Comparison of ENCODE assay signal across 8 cellular contexts in genomic region chr20:20052074-20052970, GRCh38. TPM values are rescaled to one million over a fixed set of nuclear protein-coding genes. Genes with fewer than 3 reads are reported as not detected.
DNase-seq lines count a peak whose midpoint lies in the region; ATAC-seq, FAIRE-seq and TF ChIP-seq lines count a peak whose summit lies in the region.

CFAP61 (plus strand) TSS chr20:20052532; CDS start chr20:20056654, 4,122 bp downstream.
CRNKL1 (minus strand) TSS chr20:20052466; CDS start chr20:20052342, 124 bp downstream.

- peak; percentile 86 for TF ChIP-seq POLR2A in GM19193 (IDR thresholded peaks at IDR 0.05; ENCODE audit: extremely low read depth, insufficient read depth, insufficient read length)

- H3K4me3 ChIP-seq in keratinocyte (ENCODE audit: control insufficient read depth in 2 of 3, extremely low read depth in 1 of 3, insufficient read depth in 2 of 3, low read depth in 1 of 3, low read length in 3 of 3), result peak within 1 kb of the TSS; percentile 87 to 98 (median 98)

- H3K4me1 Mint-ChIP-seq in chondrocyte (ENCODE audit: low read depth), result peaks cover 28% of the 10 kb centered on the region

- no peaks in the 10 kb centered on the region for H3K27me3 ChIP-seq in keratinocyte (ENCODE audit: control insufficient read depth, extremely low read depth, insufficient read depth, low read length)

- no peaks in the 10 kb centered on the region for H4K20me1 ChIP-seq in keratinocyte (ENCODE audit: control insufficient read depth, extremely low read depth, insufficient read depth, low read length)

- peak; percentile 88 for FAIRE-seq in keratinocyte (lab: Jason Lieb, UNC)

- no peaks in the 10 kb centered on the region for H3K9me3 ChIP-seq in keratinocyte (ENCODE audit: control insufficient read depth, low read depth, low read length)

- H3K9me3 Mint-ChIP-seq in chondrocyte (ENCODE audit: low read depth), result no peaks in the 10 kb centered on the region

- H2AFZ ChIP-seq in keratinocyte (ENCODE audit: control insufficient read depth, low read length), result peak within 1 kb of the TSS; percentile 100

- H3K4me1 ChIP-seq in keratinocyte (ENCODE audit: control insufficient read depth, extremely low read depth, insufficient read depth, low read length), result peaks cover 12% of the 10 kb centered on the region

- peak within 1 kb of the TSS; percentile 98 for H3K27ac Mint-ChIP-seq in chondrocyte (ENCODE audit: unreplicated experiment)

- H3K79me2 ChIP-seq in keratinocyte (ENCODE audit: control insufficient read depth, insufficient read depth, low read length), result peaks cover 15% of the 10 kb centered on the region

- peaks cover 6% of the 10 kb centered on the region for H3K27me3 Mint-ChIP-seq in chondrocyte (ENCODE audit: low read depth)

- TF ChIP-seq CTCF in chondrocyte (IDR thresholded peaks at IDR 0.05), result peak; percentile 33
- no peak for TF ChIP-seq CTCF in keratinocyte (optimal IDR thresholded peaks at IDR 0.05 in 1 of 3, IDR thresholded peaks at IDR 0.05 in 1 of 3, conservative IDR thresholded peaks at IDR 0.05 in 1 of 3; ENCODE audit: extremely low read depth in 1 of 3, insufficient read depth in 2 of 3, low read length in 3 of 3)

- peak within 1 kb of the TSS; percentile 100 for H3K4me3 Mint-ChIP-seq in chondrocyte (ENCODE audit: unreplicated experiment)

- no peaks in the 10 kb centered on the region for H3K9me1 ChIP-seq in keratinocyte (ENCODE audit: control insufficient read depth, extremely low read depth, insufficient read depth, low read length)

- H3K9ac ChIP-seq in keratinocyte (ENCODE audit: control insufficient read depth, extremely low read depth, insufficient read depth, low read length), result peak within 1 kb of the TSS; percentile 85

- H3K27ac ChIP-seq in keratinocyte (ENCODE audit: control insufficient read depth, insufficient read depth, low read length), result peak within 1 kb of the TSS; percentile 74

- ATAC-seq in HG03432 (IDR thresholded peaks at IDR 0.05; ENCODE audit: unreplicated experiment), result peak; percentile 95

- DNase-seq in Ammon's horn (ENCODE audit: low spot score) (peak; percentile 99), NCI-H460 (ENCODE audit: extremely low read depth, low read depth) (peak; percentile 96), chondrocyte (ENCODE audit: low spot score) (peak; percentile 97), keratinocyte (ENCODE audit: low read depth, low spot score) (peak; percentile 80)
- DNase-seq in activated CD4-positive, alpha-beta T cell treated with anti-CD3 and anti-CD28 coated beads for 24 hours (ENCODE audit: low read depth in 2 of 2), result peak; percentile 93 to 94
- DNase-seq in stimulated activated CD4-positive, alpha-beta T cell treated with anti-CD3 and anti-CD28 coated beads, Interleukin-12 subunit alpha, Interleukin-12 subunit beta, amount 100 ng/mL, for 48 hours (ENCODE audit: low read depth in 2 of 3, low spot score in 1 of 3), result peak; percentile 94 to 95 (median 94)

- H3K36me3 ChIP-seq in keratinocyte (ENCODE audit: control insufficient read depth in 2 of 2, extremely low read depth in 1 of 2, insufficient read depth in 2 of 2, low read length in 2 of 2), result peaks cover 4 to 12% of the 10 kb centered on the region in 2 experiments

- H3K4me2 ChIP-seq in keratinocyte (ENCODE audit: control insufficient read depth, extremely low read depth, insufficient read depth, low read depth, low read length), result peak within 1 kb of the TSS; percentile 98

- dilution Hi-C loops in keratinocyte (cut with MboI; ENCODE audit: extremely low pct_ligation_motif_present, low sequenced_read_pairs), result no loop called here

- H3K36me3 Mint-ChIP-seq in chondrocyte (ENCODE audit: low read depth), result peaks cover 28% of the 10 kb centered on the region

RNA-seq across cellular contexts. Expression of gene CFAP61, which starts in this region (rescaled TPM):
- 0.32 TPM in 1 of 2 replicates, not detected in the other for total RNA-seq in NCI-H460 (2014; rRNA removed; shearing (Covaris generic))
- polyA plus RNA-seq in NCI-H460 (2014; cell fraction: nucleus; rRNA removed), result not detected in 2 replicates
- total RNA-seq in chondrocyte, result not detected in 3 replicates
- 0.15 to 0.61 TPM (median 0.25 TPM) in 3 replicates for polyA plus RNA-seq in keratinocyte
- polyA plus RNA-seq in keratinocyte (2011; ENCODE audit: low read depth), result not detected
- 0.07 and 0.19 TPM in 2 replicates for polyA plus RNA-seq in keratinocyte (2011; cell fraction: cytosol; rRNA removed)
- 0.11 and 0.45 TPM in 2 replicates for polyA plus RNA-seq in keratinocyte (2011; cell fraction: nucleus; rRNA removed)
- polyA plus RNA-seq in keratinocyte (2012; ENCODE audit: low replicate concordance), result not detected in 2 replicates
- polyA minus RNA-seq in keratinocyte, result 1.6 TPM in 1 of 3 replicates, not detected in the others
- not detected for polyA minus RNA-seq in keratinocyte (2011; cell fraction: cytosol; rRNA and poly(A)+ RNA removed)
- not detected in 2 replicates for polyA minus RNA-seq in keratinocyte (2011; cell fraction: nucleus; rRNA and poly(A)+ RNA removed)

RNA-seq across cellular contexts. Expression of gene CRNKL1, which starts in this region (rescaled TPM):
- total RNA-seq in NCI-H460 (2014; rRNA removed; shearing (Covaris generic)), result 30.5 and 34.9 TPM in 2 replicates
- polyA plus RNA-seq in NCI-H460 (2014; cell fraction: nucleus; rRNA removed), result 9.2 and 17.3 TPM in 2 replicates
- 14.3 to 20.5 TPM (median 16.4 TPM) in 3 replicates for total RNA-seq in chondrocyte
- 6.1 to 11.0 TPM (median 9.4 TPM) in 3 replicates for polyA plus RNA-seq in keratinocyte
- 16.9 TPM for polyA plus RNA-seq in keratinocyte (2011; ENCODE audit: low read depth)
- 5.7 and 9.1 TPM in 2 replicates for polyA plus RNA-seq in keratinocyte (2011; cell fraction: cytosol; rRNA removed)
- polyA plus RNA-seq in keratinocyte (2011; cell fraction: nucleus; rRNA removed), result 7.7 and 11.5 TPM in 2 replicates
- 12.4 and 15.7 TPM in 2 replicates for polyA plus RNA-seq in keratinocyte (2012; ENCODE audit: low replicate concordance)
- 2.5 to 10.4 TPM (median 4.9 TPM) in 3 replicates for polyA minus RNA-seq in keratinocyte
- polyA minus RNA-seq in keratinocyte (2011; cell fraction: cytosol; rRNA and poly(A)+ RNA removed), result 6.1 TPM
- 5.1 and 7.7 TPM in 2 replicates for polyA minus RNA-seq in keratinocyte (2011; cell fraction: nucleus; rRNA and poly(A)+ RNA removed)

Comparison
In these comparisons a context has a peak if more than half of its experiments do, and no peak if none do; other contexts are left out.
1. Peak in every context shown above with its lines: DNase-seq, ATAC-seq, H3K4me3 ChIP-seq and H3K27ac ChIP-seq.